Comparison of ENCODE assay signal across 12 cellular contexts in the genomic region with DNA sequence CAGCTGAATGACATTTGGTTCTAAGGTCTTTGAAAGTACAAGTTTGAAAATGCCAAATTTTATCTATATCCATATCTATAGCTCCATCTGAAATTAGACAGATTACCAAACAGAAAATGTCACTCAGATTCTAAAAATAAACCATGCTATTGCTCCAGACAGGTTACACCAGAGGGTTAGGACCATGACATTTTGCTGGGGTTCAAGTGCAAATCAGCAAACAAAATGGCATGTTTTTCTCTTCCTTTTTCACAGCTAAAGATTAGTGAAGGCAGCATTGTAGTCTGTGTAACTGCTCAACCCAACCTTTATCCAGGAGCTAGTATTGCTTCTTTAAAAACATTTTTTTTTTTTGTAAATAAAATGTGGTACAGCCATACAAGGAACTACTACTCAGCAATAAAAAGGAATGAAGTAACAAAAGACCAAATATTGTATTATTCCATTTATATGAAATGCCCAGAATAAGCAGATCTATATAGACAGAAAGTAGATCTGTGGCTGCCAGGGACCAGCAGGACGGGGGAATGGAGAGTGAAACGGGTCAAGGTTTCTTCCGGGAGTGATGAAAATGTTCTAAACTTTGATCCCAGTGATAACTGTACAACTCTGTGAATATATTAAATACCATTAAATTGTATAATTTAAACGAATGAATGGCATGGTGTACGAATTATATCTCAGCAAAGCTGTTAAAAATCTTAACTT. TPM values are rescaled to one million over a fixed set of nuclear protein-coding genes. Genes with fewer than 3 reads are reported as not detected.
DNase-seq lines count a peak whose midpoint lies in the region; ATAC-seq and TF ChIP-seq lines count a peak whose summit lies in the region.
"Had no signal": no experiment of that assay in that cellular context is flagged by ENCODE, and none has a peak within 500 bp of the region (broad histone marks: within the 10 kb centered on the region; RNA-seq: fewer than 3 reads in every experiment).

No MANE protein-coding gene starts in this region.

- H3K36me3 Mint-ChIP-seq in CD4-positive, CD25-positive, alpha-beta regulatory T cell, result peaks cover 13% of the 10 kb centered on the region
- peaks cover 7% of the 10 kb centered on the region for H3K36me3 Mint-ChIP-seq in activated naive CD8-positive, alpha-beta T cell
- peaks cover 6% of the 10 kb centered on the region for H3K36me3 Mint-ChIP-seq in progenitor cell of endocrine pancreas (ENCODE audit: insufficient read depth)

- H3K9me3 ChIP-seq in CD4-positive, CD25-positive, alpha-beta regulatory T cell (ENCODE audit: control insufficient read depth in 2 of 2, low read length in 2 of 2), result no peaks in the 10 kb centered on the region
- no peaks in the 10 kb centered on the region for H3K9me3 ChIP-seq in mucosa of descending colon

- H3K4me3 ChIP-seq in CD4-positive, CD25-positive, alpha-beta regulatory T cell (ENCODE audit: low read depth, low read length), result peak overlapping the region; percentile 41
- H3K4me3 ChIP-seq in HL-60 (replicated peaks; ENCODE audit: insufficient read depth, low read length) (no peak overlapping the region), mucosa of descending colon (no peak overlapping the region)

- ATAC-seq in CD4-positive, CD25-positive, alpha-beta regulatory T cell (ENCODE audit: low read depth in 2 of 2), result no peak
- ATAC-seq in mucosa of descending colon, result peak; percentile 68
- ATAC-seq in HG03175 (IDR thresholded peaks at IDR 0.05; ENCODE audit: unreplicated experiment), result no peak

- peak overlapping the region in 2 of 3 donors; percentile 70 to 83 for H3K27ac Mint-ChIP-seq in CD4-positive, CD25-positive, alpha-beta regulatory T cell
- peak overlapping the region; percentile 81 for H3K27ac Mint-ChIP-seq in activated naive CD8-positive, alpha-beta T cell
- H3K27ac Mint-ChIP-seq in progenitor cell of endocrine pancreas, result no peak overlapping the region

- H3K4me1 ChIP-seq in CD4-positive, CD25-positive, alpha-beta regulatory T cell (ENCODE audit: control insufficient read depth, insufficient read depth, low read length, poor library complexity, severe bottlenecking), result peaks cover 24% of the 10 kb centered on the region
- H3K4me1 ChIP-seq in mucosa of descending colon (ENCODE audit: low read depth), result peaks cover 62% of the 10 kb centered on the region

- H3K27ac ChIP-seq in CD4-positive, CD25-positive, alpha-beta regulatory T cell (ENCODE audit: insufficient read depth, low read length, poor library complexity, severe bottlenecking), result no peak overlapping the region
- peak overlapping the region; percentile 66 for H3K27ac ChIP-seq in HL-60 (replicated peaks)
- H3K27ac ChIP-seq: parathyroid adenoma had no signal

- no peak for DNase-seq in CD4-positive, CD25-positive, alpha-beta regulatory T cell
- DNase-seq in HL-60 (ENCODE audit: low read depth in 1 of 2, low spot score in 1 of 2) (no peak), mucosa of descending colon (no peak), progenitor cell of endocrine pancreas (ENCODE audit: low spot score, unreplicated experiment) (no peak), NCI-H1105 (lab: John Stamatoyannopoulos, UW) (no peak)
- no peak for DNase-seq in NK-92 treated with Interleukin-12 subunit alpha and Interleukin-12 subunit beta, amount 100 ng/mL, for 24 hours (lab: John Stamatoyannopoulos, UW)
- DNase-seq: activated CD4-positive, alpha-beta T cell treated with anti-CD3 and anti-CD28 coated beads, Interleukin-2, amount 50 U/mL, for 1 hour; SHP77; T1000 had no signal

- H3K4me1 Mint-ChIP-seq in CD4-positive, CD25-positive, alpha-beta regulatory T cell, result peaks cover 36 to 72% (median 42%) of the 10 kb centered on the region in 4 donors
- H3K4me1 Mint-ChIP-seq in activated naive CD8-positive, alpha-beta T cell (ENCODE audit: low read depth), result peaks cover 76% of the 10 kb centered on the region
- peaks cover 35% of the 10 kb centered on the region for H3K4me1 Mint-ChIP-seq in progenitor cell of endocrine pancreas (ENCODE audit: low read depth)

- H3K36me3 ChIP-seq in CD4-positive, CD25-positive, alpha-beta regulatory T cell (ENCODE audit: control insufficient read depth, insufficient read depth, low read length), result no peaks in the 10 kb centered on the region
- H3K36me3 ChIP-seq in mucosa of descending colon (ENCODE audit: low read depth), result no peaks in the 10 kb centered on the region

- intact Hi-C loops in mucosa of descending colon (cut with DNase I, micrococcal nuclease), result no loop called here

- H3K4me3 Mint-ChIP-seq in CD4-positive, CD25-positive, alpha-beta regulatory T cell, result peak overlapping the region in 1 of 4 donors; percentile 67
- peak overlapping the region; percentile 76 for H3K4me3 Mint-ChIP-seq in activated naive CD8-positive, alpha-beta T cell
- no peak overlapping the region for H3K4me3 Mint-ChIP-seq in progenitor cell of endocrine pancreas (ENCODE audit: low read depth)

- H3K9me3 Mint-ChIP-seq in CD4-positive, CD25-positive, alpha-beta regulatory T cell, result peaks cover 0 to 2% (median 0%) of the 10 kb centered on the region in 7 donors
- H3K9me3 Mint-ChIP-seq in activated naive CD8-positive, alpha-beta T cell (ENCODE audit: low read depth), result peaks cover 5% of the 10 kb centered on the region
- H3K9me3 Mint-ChIP-seq in progenitor cell of endocrine pancreas (ENCODE audit: low read depth), result peaks cover 3% of the 10 kb centered on the region

- H3K27me3 Mint-ChIP-seq in CD4-positive, CD25-positive, alpha-beta regulatory T cell, result no peaks in the 10 kb centered on the region
- H3K27me3 Mint-ChIP-seq in activated naive CD8-positive, alpha-beta T cell, result no peaks in the 10 kb centered on the region
- no peaks in the 10 kb centered on the region for H3K27me3 Mint-ChIP-seq in progenitor cell of endocrine pancreas

- no peaks in the 10 kb centered on the region for H3K27me3 ChIP-seq in CD4-positive, CD25-positive, alpha-beta regulatory T cell (ENCODE audit: control insufficient read depth, insufficient read depth, low read length)
- no peaks in the 10 kb centered on the region for H3K27me3 ChIP-seq in HL-60 (ENCODE audit: insufficient read depth, poor library complexity, severe bottlenecking)

- TF ChIP-seq CTCF in HL-60 (IDR thresholded peaks at IDR 0.05; ENCODE audit: insufficient read depth, low read length) (no peak), mucosa of descending colon (IDR thresholded peaks at IDR 0.05) (no peak), progenitor cell of endocrine pancreas (IDR thresholded peaks at IDR 0.05; ENCODE audit: unreplicated experiment) (no peak)

RNA-seq across cellular contexts. Expression of gene VGLL4, which starts 18.2 kb away (rescaled TPM):
- 16.3 TPM for total RNA-seq in CD4-positive, CD25-positive, alpha-beta regulatory T cell
- 10 to 100 TPM in 3 of 4 donors, 1 to 10 TPM in 1; 8.5 to 15.6 (median 12.8) TPM for polyA plus RNA-seq in CD4-positive, CD25-positive, alpha-beta regulatory T cell
- total RNA-seq in mucosa of descending colon (10 to 100 TPM; 42.5 to 51.3 (median 46.4) TPM), progenitor cell of endocrine pancreas (93.2 and 93.4 TPM in 2 replicates)
